In genomic region chr4:125306112-125306511, GRCh38 we compare ENCODE assay signal across 5 cellular contexts. TPM values are rescaled to one million over a fixed set of nuclear protein-coding genes. Genes with fewer than 3 reads are reported as not detected.
"Had no signal": no experiment of that assay in that cellular context is flagged by ENCODE, and none has a peak within 500 bp of the region (broad histone marks: within the 10 kb centered on the region; RNA-seq: fewer than 3 reads in every experiment).

No MANE protein-coding gene starts in this region.

- H3K4me1 Mint-ChIP-seq: GM23338, H9, IgD-negative memory B cell had no signal

- H2AFZ ChIP-seq: GM23338 had no signal

- H3K4me3 ChIP-seq: GM23338 had no signal

- H3K4me2 ChIP-seq: GM23338 had no signal

- H3K27ac Mint-ChIP-seq: GM23338, H9, IgD-negative memory B cell had no signal

- H3K36me3 Mint-ChIP-seq: IgD-negative memory B cell had no signal

- H3K27me3 Mint-ChIP-seq: IgD-negative memory B cell had no signal

- H3K4me3 Mint-ChIP-seq: GM23338, H9, IgD-negative memory B cell had no signal

- ATAC-seq: GM23338 had no signal

- DNase-seq: H9, HCEC 1CT had no signal

- H3K9me3 Mint-ChIP-seq: GM23338, IgD-negative memory B cell had no signal

RNA-seq across cellular contexts. Expression of gene FAT4, which starts 8.6 kb away (rescaled TPM):
- total RNA-seq: HT-29 had no signal
